15 cellular contexts compared by ENCODE assay signal in the genomic region with DNA sequence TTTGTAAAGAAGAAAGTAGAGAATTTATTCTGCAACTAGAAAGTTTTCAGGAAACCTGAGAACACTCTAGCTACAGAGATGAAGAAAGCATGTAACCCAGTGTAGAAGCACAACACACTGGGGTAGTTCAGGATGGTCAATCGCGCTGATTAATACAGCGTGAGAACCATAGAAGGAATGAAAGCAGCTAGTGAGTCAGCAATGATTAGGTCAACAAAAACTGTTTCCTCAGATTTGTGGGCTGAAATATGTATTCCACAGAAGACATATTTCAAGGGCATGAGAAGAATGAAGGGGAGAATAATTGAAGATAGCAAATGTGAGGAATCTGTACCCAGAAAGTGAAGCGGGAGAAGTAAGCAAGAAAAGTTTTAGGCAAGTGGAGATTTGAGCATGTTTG.
A peak's percentile ranks its signal among the peaks of the same experiment; 100 is the strongest.
DNase-seq lines count a peak whose midpoint lies in the region; ATAC-seq, FAIRE-seq and TF ChIP-seq lines count a peak whose summit lies in the region.
"Had no signal": no experiment of that assay in that cellular context is flagged by ENCODE, and none has a peak within 500 bp of the region (broad histone marks: within the 10 kb centered on the region; RNA-seq: fewer than 3 reads in every experiment).

No MANE protein-coding gene starts in this region.

- peak; percentile 79 for ATAC-seq in SK-N-SH treated with all-trans-retinoic acid at 6 μM for 48 hours
- ATAC-seq in HG03097 (IDR thresholded peaks at IDR 0.05; ENCODE audit: low FRiP score, unreplicated experiment), result no peak

- H3K4me2 ChIP-seq in skeletal muscle satellite cell (ENCODE audit: low read length), result peak overlapping the region; percentile 80

- H3K9ac ChIP-seq in skeletal muscle satellite cell (ENCODE audit: low read depth, low read length), result peak overlapping the region; percentile 79

- H3K9me3 ChIP-seq in skeletal muscle satellite cell (replicated peaks; ENCODE audit: low read length), result no peaks in the 10 kb centered on the region

- peak overlapping the region; percentile 51 for H3K4me3 ChIP-seq in skeletal muscle satellite cell (ENCODE audit: low read length)
- H3K4me3 ChIP-seq: SK-N-MC had no signal

- peak; percentile 96 for FAIRE-seq in H54 (lab: Jason Lieb, UNC)

- TF ChIP-seq POLR2A in H54 (IDR thresholded peaks at IDR 0.05; ENCODE audit: low read depth, low read length), result no peak

- DNase-seq in H54 (ENCODE audit: insufficient read length, low spot score) (no peak), fibroblast of peridontal ligament (ENCODE audit: extremely low read depth) (peak; percentile 98), NCI-H510A treated with DMSO at 0.1 percent for 48 hours (lab: John Stamatoyannopoulos, UW) (no peak)
- no peak for DNase-seq in stimulated activated CD4-positive, alpha-beta T cell treated with anti-CD3 and anti-CD28 coated beads, Interleukin-2, amount 100 ng/mL, for 24 hours
- no peak for DNase-seq in stimulated activated CD4-positive, alpha-beta T cell treated with anti-CD3 and anti-CD28 coated beads, Interleukin-15, amount 100 ng/mL, for 24 hours
- DNase-seq: activated CD4-positive, alpha-beta T cell treated with anti-CD3 and anti-CD28 coated beads, Interleukin-2, amount 10 ng/mL, durations not matched to agents 7 days and 5 days; activated naive CD4-positive, alpha-beta T cell treated with anti-CD3 and anti-CD28 coated beads for 36 hours; DMS79 treated with DMSO at 0.1 percent for 48 hours; endodermal cell; Kasumi-1; NCI-H345 had no signal

- H3K27me3 ChIP-seq in skeletal muscle satellite cell (ENCODE audit: control insufficient read depth, insufficient read depth, low read length), result no peaks in the 10 kb centered on the region

- H3K4me1 ChIP-seq in skeletal muscle satellite cell (ENCODE audit: control insufficient read depth, insufficient read depth, low read length), result peaks cover 43% of the 10 kb centered on the region

- no peaks in the 10 kb centered on the region for H3K36me3 ChIP-seq in skeletal muscle satellite cell (ENCODE audit: insufficient read depth, low read length)

TF ChIP-seq in SK-N-SH treated with all-trans-retinoic acid at 6 μM for 48 hours, 23 proteins besides CTCF, POLR2A, EP300 and RAD21:
- TF ChIP-seq ISL1 (CRISPR knock-in tag; IDR thresholded peaks at IDR 0.05) (no peak), CSDC2 (CRISPR knock-in tag; IDR thresholded peaks at IDR 0.05) (no peak), PPARA (CRISPR knock-in tag; IDR thresholded peaks at IDR 0.05; ENCODE audit: borderline replicate concordance) (no peak), GLIS3 (CRISPR knock-in tag; IDR thresholded peaks at IDR 0.05) (no peak), TCF4 (CRISPR knock-in tag; IDR thresholded peaks at IDR 0.05; ENCODE audit: borderline replicate concordance) (no peak), SNAI2 (CRISPR knock-in tag; IDR thresholded peaks at IDR 0.05) (no peak), ZFP3 (CRISPR knock-in tag; IDR thresholded peaks at IDR 0.05) (no peak), ZNF70 (CRISPR knock-in tag; IDR thresholded peaks at IDR 0.05) (no peak), ZFP30 (CRISPR knock-in tag; IDR thresholded peaks at IDR 0.05) (no peak), ESRRG (CRISPR knock-in tag; IDR thresholded peaks at IDR 0.05) (no peak), ZNF565 (CRISPR knock-in tag; conservative IDR thresholded peaks at IDR 0.05; ENCODE audit: low read depth) (no peak), ZC3H10 (CRISPR knock-in tag; IDR thresholded peaks at IDR 0.05) (no peak; the same call in 1 of the 2 replicates), OSR1 (CRISPR knock-in tag; IDR thresholded peaks at IDR 0.05) (no peak), ARNTL (CRISPR knock-in tag; IDR thresholded peaks at IDR 0.05; ENCODE audit: borderline replicate concordance, low read depth) (no peak)
- TF ChIP-seq, protein P1, sequence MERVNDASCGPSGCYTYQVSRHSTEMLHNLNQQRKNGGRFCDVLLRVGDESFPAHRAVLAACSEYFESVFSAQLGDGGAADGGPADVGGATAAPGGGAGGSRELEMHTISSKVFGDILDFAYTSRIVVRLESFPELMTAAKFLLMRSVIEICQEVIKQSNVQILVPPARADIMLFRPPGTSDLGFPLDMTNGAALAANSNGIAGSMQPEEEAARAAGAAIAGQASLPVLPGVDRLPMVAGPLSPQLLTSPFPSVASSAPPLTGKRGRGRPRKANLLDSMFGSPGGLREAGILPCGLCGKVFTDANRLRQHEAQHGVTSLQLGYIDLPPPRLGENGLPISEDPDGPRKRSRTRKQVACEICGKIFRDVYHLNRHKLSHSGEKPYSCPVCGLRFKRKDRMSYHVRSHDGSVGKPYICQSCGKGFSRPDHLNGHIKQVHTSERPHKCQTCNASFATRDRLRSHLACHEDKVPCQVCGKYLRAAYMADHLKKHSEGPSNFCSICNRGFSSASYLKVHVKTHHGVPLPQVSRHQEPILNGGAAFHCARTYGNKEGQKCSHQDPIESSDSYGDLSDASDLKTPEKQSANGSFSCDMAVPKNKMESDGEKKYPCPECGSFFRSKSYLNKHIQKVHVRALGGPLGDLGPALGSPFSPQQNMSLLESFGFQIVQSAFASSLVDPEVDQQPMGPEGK (CRISPR knock-in tag; IDR thresholded peaks at IDR 0.05; ENCODE audit: borderline replicate concordance), result no peak
- TF ChIP-seq, protein P2, sequence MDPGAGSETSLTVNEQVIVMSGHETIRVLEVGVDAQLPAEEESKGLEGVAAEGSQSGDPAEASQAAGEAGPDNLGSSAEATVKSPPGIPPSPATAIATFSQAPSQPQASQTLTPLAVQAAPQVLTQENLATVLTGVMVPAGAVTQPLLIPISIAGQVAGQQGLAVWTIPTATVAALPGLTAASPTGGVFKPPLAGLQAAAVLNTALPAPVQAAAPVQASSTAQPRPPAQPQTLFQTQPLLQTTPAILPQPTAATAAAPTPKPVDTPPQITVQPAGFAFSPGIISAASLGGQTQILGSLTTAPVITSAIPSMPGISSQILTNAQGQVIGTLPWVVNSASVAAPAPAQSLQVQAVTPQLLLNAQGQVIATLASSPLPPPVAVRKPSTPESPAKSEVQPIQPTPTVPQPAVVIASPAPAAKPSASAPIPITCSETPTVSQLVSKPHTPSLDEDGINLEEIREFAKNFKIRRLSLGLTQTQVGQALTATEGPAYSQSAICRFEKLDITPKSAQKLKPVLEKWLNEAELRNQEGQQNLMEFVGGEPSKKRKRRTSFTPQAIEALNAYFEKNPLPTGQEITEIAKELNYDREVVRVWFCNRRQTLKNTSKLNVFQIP (CRISPR knock-in tag; IDR thresholded peaks at IDR 0.05; ENCODE audit: borderline replicate concordance, low read depth), result no peak
